1 cellular context compared by ENCODE assay signal in the genomic region with DNA sequence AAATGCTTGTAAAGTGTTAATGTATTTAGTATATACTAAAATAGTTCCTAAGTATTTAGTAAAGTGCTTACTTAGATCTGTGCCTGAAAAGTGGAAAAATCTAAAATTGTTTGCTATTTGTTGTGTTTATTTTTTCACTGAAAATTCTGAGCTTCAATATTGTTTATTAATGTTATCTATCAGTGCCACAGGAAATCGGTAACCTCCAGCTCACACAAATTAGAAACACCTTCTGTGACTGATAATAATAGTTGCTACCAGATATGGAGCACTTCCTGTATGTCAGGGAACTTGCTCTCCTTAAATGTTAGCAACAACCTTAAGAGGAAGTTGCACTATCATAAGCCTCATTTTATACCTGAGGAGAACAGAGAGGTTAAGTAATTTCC.
TF ChIP-seq lines count a peak whose summit lies in the region.

No MANE protein-coding gene starts in this region.

TF ChIP-seq in K562, 482 proteins besides CTCF, POLR2A, EP300 and RAD21 (continued from another document):
- TF ChIP-seq, protein P1, sequence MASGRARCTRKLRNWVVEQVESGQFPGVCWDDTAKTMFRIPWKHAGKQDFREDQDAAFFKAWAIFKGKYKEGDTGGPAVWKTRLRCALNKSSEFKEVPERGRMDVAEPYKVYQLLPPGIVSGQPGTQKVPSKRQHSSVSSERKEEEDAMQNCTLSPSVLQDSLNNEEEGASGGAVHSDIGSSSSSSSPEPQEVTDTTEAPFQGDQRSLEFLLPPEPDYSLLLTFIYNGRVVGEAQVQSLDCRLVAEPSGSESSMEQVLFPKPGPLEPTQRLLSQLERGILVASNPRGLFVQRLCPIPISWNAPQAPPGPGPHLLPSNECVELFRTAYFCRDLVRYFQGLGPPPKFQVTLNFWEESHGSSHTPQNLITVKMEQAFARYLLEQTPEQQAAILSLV (tag; IDR thresholded peaks at IDR 0.05), result no peak
- TF ChIP-seq CBFA2T2 (conservative IDR thresholded peaks at IDR 0.05), result peak; percentile 53
- 0 out of 2 replicates have a peak, but pooled peaks have one; percentile 1 for TF ChIP-seq MYC (IDR thresholded peaks at IDR 0.05; ENCODE audit: low read depth, low read length)
- no peak for TF ChIP-seq MYC (CRISPR knock-in tag; IDR thresholded peaks at IDR 0.05; ENCODE audit: borderline replicate concordance, low read depth)
- TF ChIP-seq HNRNPK (IDR thresholded peaks at IDR 0.05; ENCODE audit: low read depth, low read length, poor library complexity, severe bottlenecking), result no peak
- TF ChIP-seq, protein P2, sequence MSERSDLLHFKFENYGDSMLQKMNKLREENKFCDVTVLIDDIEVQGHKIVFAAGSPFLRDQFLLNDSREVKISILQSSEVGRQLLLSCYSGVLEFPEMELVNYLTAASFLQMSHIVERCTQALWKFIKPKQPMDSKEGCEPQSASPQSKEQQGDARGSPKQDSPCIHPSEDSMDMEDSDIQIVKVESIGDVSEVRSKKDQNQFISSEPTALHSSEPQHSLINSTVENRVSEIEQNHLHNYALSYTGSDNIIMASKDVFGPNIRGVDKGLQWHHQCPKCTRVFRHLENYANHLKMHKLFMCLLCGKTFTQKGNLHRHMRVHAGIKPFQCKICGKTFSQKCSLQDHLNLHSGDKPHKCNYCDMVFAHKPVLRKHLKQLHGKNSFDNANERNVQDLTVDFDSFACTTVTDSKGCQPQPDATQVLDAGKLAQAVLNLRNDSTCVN (CRISPR knock-in tag; IDR thresholded peaks at IDR 0.05), result no peak
- peak in 1 of 2 experiments; percentile 49; a peak in 1 of 4 replicates for TF ChIP-seq ARNT (IDR thresholded peaks at IDR 0.05)
- no peak for TF ChIP-seq ZSCAN32 (CRISPR knock-in tag; IDR thresholded peaks at IDR 0.05)
- TF ChIP-seq, protein P3, sequence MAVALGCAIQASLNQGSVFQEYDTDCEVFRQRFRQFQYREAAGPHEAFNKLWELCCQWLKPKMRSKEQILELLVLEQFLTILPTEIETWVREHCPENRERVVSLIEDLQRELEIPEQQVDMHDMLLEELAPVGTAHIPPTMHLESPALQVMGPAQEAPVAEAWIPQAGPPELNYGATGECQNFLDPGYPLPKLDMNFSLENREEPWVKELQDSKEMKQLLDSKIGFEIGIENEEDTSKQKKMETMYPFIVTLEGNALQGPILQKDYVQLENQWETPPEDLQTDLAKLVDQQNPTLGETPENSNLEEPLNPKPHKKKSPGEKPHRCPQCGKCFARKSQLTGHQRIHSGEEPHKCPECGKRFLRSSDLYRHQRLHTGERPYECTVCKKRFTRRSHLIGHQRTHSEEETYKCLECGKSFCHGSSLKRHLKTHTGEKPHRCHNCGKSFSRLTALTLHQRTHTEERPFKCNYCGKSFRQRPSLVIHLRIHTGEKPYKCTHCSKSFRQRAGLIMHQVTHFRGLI (CRISPR knock-in tag; IDR thresholded peaks at IDR 0.05), result no peak
- TF ChIP-seq, protein P4, sequence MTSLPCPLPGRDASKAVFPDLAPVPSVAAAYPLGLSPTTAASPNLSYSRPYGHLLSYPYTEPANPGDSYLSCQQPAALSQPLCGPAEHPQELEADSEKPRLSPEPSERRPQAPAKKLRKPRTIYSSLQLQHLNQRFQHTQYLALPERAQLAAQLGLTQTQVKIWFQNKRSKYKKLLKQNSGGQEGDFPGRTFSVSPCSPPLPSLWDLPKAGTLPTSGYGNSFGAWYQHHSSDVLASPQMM (CRISPR knock-in tag; IDR thresholded peaks at IDR 0.05), result no peak
